In genomic region chr11:6813651-6814050, GRCh38 we compare ENCODE assay signal across 28 cellular contexts. TPM values are rescaled to one million over a fixed set of nuclear protein-coding genes. Genes with fewer than 3 reads are reported as not detected.
DNase-seq lines count a peak whose midpoint lies in the region; ATAC-seq and TF ChIP-seq lines count a peak whose summit lies in the region.
"Had no signal": no experiment of that assay in that cellular context is flagged by ENCODE, and none has a peak within 500 bp of the region (broad histone marks: within the 10 kb centered on the region; RNA-seq: fewer than 3 reads in every experiment).

No MANE protein-coding gene starts in this region.

- peaks cover 9% of the 10 kb centered on the region; the same call in 2 of the 3 replicates for H3K9me3 Mint-ChIP-seq in GM23338
- H3K9me3 Mint-ChIP-seq: CD4-positive, alpha-beta T cell had no signal

- no peak overlapping the region for H3K4me3 Mint-ChIP-seq in GM23338
- H3K4me3 Mint-ChIP-seq: CD4-positive, alpha-beta T cell had no signal

- no peak overlapping the region for H3K27ac ChIP-seq in GM23338 (ENCODE audit: low read depth)
- H3K27ac ChIP-seq: BLaER1, SJSA1 had no signal

- no peaks in the 10 kb centered on the region for H4K20me1 ChIP-seq in GM23338 (replicated peaks; ENCODE audit: insufficient read depth)
- H4K20me1 ChIP-seq: BLaER1 had no signal

- peak; percentile 3 for DNase-seq in GM23338 (ENCODE audit: low spot score)
- peak; percentile 5 for DNase-seq in choroid plexus epithelial cell (ENCODE audit: low read depth)
- peak; percentile 71 for DNase-seq in kidney glomerular epithelial cell (lab: John Stamatoyannopoulos, UW)
- peak; percentile 19 for DNase-seq in retina
- no peak for DNase-seq in activated naive CD4-positive, alpha-beta T cell treated with anti-CD3 and anti-CD28 coated beads, Interleukin-2, amount 50 U/mL, for 16 hours
- DNase-seq: CD4-positive, alpha-beta T cell; KBM-7; MV-4-11; NCI-H1105; NCI-H1436 treated with DMSO at 0.1 percent for 48 hours; NCI-H187 treated with DMSO at 0.1 percent for 48 hours; NCI-H2107; NCI-H446; NCI-H526; NCI-H82; NK-92 treated with Interleukin-12 subunit alpha and Interleukin-12 subunit beta, amount 100 ng/mL, for 24 hours; PC-3; Right ventricle myocardium superior had no signal

- no peak overlapping the region for H2AFZ ChIP-seq in GM23338

- peaks cover 3% of the 10 kb centered on the region for H3K27me3 Mint-ChIP-seq in GM23338 (ENCODE audit: insufficient read depth, low read depth, poor library complexity)

- no peaks in the 10 kb centered on the region for H3K9me2 ChIP-seq in GM23338 (ENCODE audit: insufficient read depth)

- ATAC-seq in GM23338 (no peak), GM19023 (IDR thresholded peaks at IDR 0.05; ENCODE audit: unreplicated experiment) (no peak), HG03439 (IDR thresholded peaks at IDR 0.05; ENCODE audit: unreplicated experiment) (no peak)
- ATAC-seq: PC-3 had no signal

- no peaks in the 10 kb centered on the region for H3K4me1 ChIP-seq in GM23338 (ENCODE audit: insufficient read depth)
- H3K4me1 ChIP-seq: SJSA1 had no signal

- TF ChIP-seq CTCF in GM23338 (conservative IDR thresholded peaks at IDR 0.05; ENCODE audit: low read depth in 2 of 2), result no peak
- TF ChIP-seq CTCF in choroid plexus epithelial cell (conservative IDR thresholded peaks at IDR 0.05; ENCODE audit: low read depth, low read length), result no peak

- H3F3A ChIP-seq in GM23338 (replicated peaks; ENCODE audit: low read depth), result no peaks in the 10 kb centered on the region

- no peak overlapping the region for H3K27ac Mint-ChIP-seq in GM23338
- H3K27ac Mint-ChIP-seq: CD4-positive, alpha-beta T cell had no signal

- H3K4me1 Mint-ChIP-seq in GM23338, result peaks cover 4% of the 10 kb centered on the region; the same call in 1 of the 3 replicates

- peaks cover 7% of the 10 kb centered on the region for H3K36me3 Mint-ChIP-seq in GM23338 (ENCODE audit: low read depth)

- no peak overlapping the region for H3K4me2 ChIP-seq in GM23338
- H3K4me2 ChIP-seq: BLaER1 had no signal

- H3K79me2 ChIP-seq in GM23338 (replicated peaks; ENCODE audit: insufficient read depth), result no peaks in the 10 kb centered on the region

- H3K36me3 ChIP-seq in GM23338 (ENCODE audit: insufficient read depth), result no peaks in the 10 kb centered on the region
- H3K36me3 ChIP-seq: BLaER1, SJSA1 had no signal

- H3K27me3 ChIP-seq in GM23338 (ENCODE audit: insufficient read depth), result no peaks in the 10 kb centered on the region
- H3K27me3 ChIP-seq: BLaER1, SJSA1 had no signal

- H3K4me3 ChIP-seq in GM23338 (no peak overlapping the region), choroid plexus epithelial cell (ENCODE audit: low read depth, low read length) (no peak overlapping the region)
- H3K4me3 ChIP-seq: BLaER1, SJSA1 had no signal

TF ChIP-seq in GM23338, 12 proteins besides CTCF, POLR2A, EP300 and RAD21 (continues in another document):
- TF ChIP-seq ETS1 (IDR thresholded peaks at IDR 0.05) (no peak), ZNF331 (CRISPR knock-in tag; IDR thresholded peaks at IDR 0.05; ENCODE audit: low read depth) (no peak), EZH2 (IDR thresholded peaks at IDR 0.05; ENCODE audit: low read depth, unreplicated experiment) (no peak), POLR2AphosphoS5 (IDR thresholded peaks at IDR 0.05; ENCODE audit: low read depth) (no peak), ZNF462 (CRISPR knock-in tag; IDR thresholded peaks at IDR 0.05) (no peak), NANOG (IDR thresholded peaks at IDR 0.05; ENCODE audit: borderline replicate concordance) (no peak), STAT1 (IDR thresholded peaks at IDR 0.05; ENCODE audit: unreplicated experiment) (no peak), CREB1 (CRISPR knock-in tag; IDR thresholded peaks at IDR 0.05; ENCODE audit: low read depth) (no peak)

RNA-seq across cellular contexts. Expression of gene OR6A2, which starts 14.2 kb away (rescaled TPM):
- 0.97 and 1.7 TPM in 2 replicates for total RNA-seq in GM23338 (2014; rRNA removed; shearing (Covaris generic))
- 0.06 and 0.07 TPM in 2 replicates for polyA plus RNA-seq in GM23338 (2016; fragmentation: Nextera tagmentation; extraction: Ambion mirVana)
- total RNA-seq: CD4-positive, alpha-beta T cell; Daoy; LHCN-M2; Right ventricle myocardium superior; SJSA1 had no signal

RNA-seq across cellular contexts. Expression of gene OR2AG1, which starts 30.8 kb away (rescaled TPM):
- total RNA-seq in GM23338 (2014; rRNA removed; shearing (Covaris generic)), result 0.04 TPM in 1 of 2 replicates, not detected in the other
- polyA plus RNA-seq in GM23338 (2016; fragmentation: Nextera tagmentation; extraction: Ambion mirVana), result 0.07 and 0.16 TPM in 2 replicates
- total RNA-seq: CD4-positive, alpha-beta T cell; Daoy; H4; LHCN-M2; MCF 10A; PC-3; Right ventricle myocardium superior; RPMI7951; SJSA1 had no signal
- polyA plus RNA-seq: AG04450 had no signal

RNA-seq across cellular contexts. Expression of gene OR10A5, which starts 31.8 kb away (rescaled TPM):
- total RNA-seq in GM23338 (2014; rRNA removed; shearing (Covaris generic)), result not detected in 2 replicates
- 0.37 TPM in 1 of 2 replicates, not detected in the other for polyA plus RNA-seq in GM23338 (2016; fragmentation: Nextera tagmentation; extraction: Ambion mirVana)
- total RNA-seq: CD4-positive, alpha-beta T cell; Daoy; H4; LHCN-M2; MCF 10A; PC-3; Right ventricle myocardium superior; RPMI7951; SJSA1 had no signal
- polyA plus RNA-seq: AG04450 had no signal

RNA-seq across cellular contexts. Expression of gene OR2AG2, which starts 41.9 kb away (rescaled TPM):
- total RNA-seq in GM23338 (2014; rRNA removed; shearing (Covaris generic)), result 0.31 and 0.45 TPM in 2 replicates
- polyA plus RNA-seq in GM23338 (2016; fragmentation: Nextera tagmentation; extraction: Ambion mirVana), result 0.11 and 0.26 TPM in 2 replicates
- total RNA-seq: Daoy, LHCN-M2, Right ventricle myocardium superior, SJSA1 had no signal

RNA-seq across cellular contexts. Expression of gene OR10A2, which starts 49.2 kb away (rescaled TPM):
- not detected in 2 replicates for total RNA-seq in GM23338 (2014; rRNA removed; shearing (Covaris generic))
- polyA plus RNA-seq in GM23338 (2016; fragmentation: Nextera tagmentation; extraction: Ambion mirVana), result 0.14 and 0.27 TPM in 2 replicates
- total RNA-seq: CD4-positive, alpha-beta T cell; Daoy; H4; LHCN-M2; MCF 10A; PC-3; Right ventricle myocardium superior; RPMI7951; SJSA1 had no signal
- polyA plus RNA-seq: AG04450 had no signal
